Comparison of ENCODE assay signal across 23 cellular contexts in genomic region chr15:100502651-100503050, GRCh38. TPM values are rescaled to one million over a fixed set of nuclear protein-coding genes. Genes with fewer than 3 reads are reported as not detected.
DNase-seq lines count a peak whose midpoint lies in the region; ATAC-seq, FAIRE-seq and TF ChIP-seq lines count a peak whose summit lies in the region.
"Had no signal": no experiment of that assay in that cellular context is flagged by ENCODE, and none has a peak within 500 bp of the region (broad histone marks: within the 10 kb centered on the region; RNA-seq: fewer than 3 reads in every experiment).

No MANE protein-coding gene starts in this region.

- FAIRE-seq in pancreas (lab: Jason Lieb, UNC) = no peak
- FAIRE-seq: A204.1, D721Med, GM12878 had no signal

- no peak overlapping the region for H3K27ac ChIP-seq in mammary epithelial cell (ENCODE audit: insufficient read depth, low read depth, low read length)
- no peak overlapping the region for H3K27ac ChIP-seq in breast epithelium
- H3K27ac ChIP-seq in pancreas = no peak overlapping the region
- H3K27ac ChIP-seq in mesenchymal stem cell (ENCODE audit: low read length, poor library complexity, severe bottlenecking) = no peak overlapping the region
- H3K27ac ChIP-seq: 22Rv1, BLaER1, C4-2B had no signal

- no peak overlapping the region for H2AK5ac ChIP-seq in mesenchymal stem cell (ENCODE audit: low read length, severe bottlenecking)

- H3K27me3 ChIP-seq in mammary epithelial cell (ENCODE audit: insufficient read depth, low read length) = no peaks in the 10 kb centered on the region
- H3K27me3 ChIP-seq in breast epithelium = no peaks in the 10 kb centered on the region
- no peaks in the 10 kb centered on the region for H3K27me3 ChIP-seq in pancreas
- H3K27me3 ChIP-seq in mesenchymal stem cell (ENCODE audit: control insufficient read depth in 1 of 2, insufficient read depth in 1 of 2, low read length in 2 of 2) = no peaks in the 10 kb centered on the region
- H3K27me3 ChIP-seq: BLaER1 had no signal

- DNase-seq in mammary epithelial cell = peak; percentile 34
- DNase-seq in breast epithelium (ENCODE audit: low spot score in 2 of 2) = no peak
- peak in 2 of 6 donors; percentile 9 to 22 for DNase-seq in pancreas
- DNase-seq in mesenchymal stem cell = no peak
- DNase-seq: CD4-positive, CD25-positive, alpha-beta regulatory T cell; CD8-positive, alpha-beta memory T cell; DMS 273 treated with DMSO at 0.1 percent for 48 hours; DMS79; EL; GDM1; H9 had no signal

- CTCF ChIA-PET in mammary epithelial cell (lab: Charles Lee; ENCODE audit: low non-redundant PET) = no interaction called here

- no peaks in the 10 kb centered on the region for H4K20me1 ChIP-seq in mammary epithelial cell (ENCODE audit: insufficient read depth, low read length)
- H4K20me1 ChIP-seq: BLaER1 had no signal

- no peaks in the 10 kb centered on the region for H3K79me1 ChIP-seq in mesenchymal stem cell (replicated peaks; ENCODE audit: low read length, poor library complexity, severe bottlenecking)

- H3K9ac ChIP-seq in mammary epithelial cell (ENCODE audit: insufficient read depth, low read length) (no peak overlapping the region), mesenchymal stem cell (ENCODE audit: low read length) (no peak overlapping the region)
- H3K9ac ChIP-seq: BLaER1 had no signal

- H3K36me3 ChIP-seq in mammary epithelial cell (ENCODE audit: insufficient read depth, low read length) (no peaks in the 10 kb centered on the region), breast epithelium (no peaks in the 10 kb centered on the region), pancreas (no peaks in the 10 kb centered on the region), mesenchymal stem cell (ENCODE audit: control insufficient read depth in 1 of 2, insufficient read depth in 2 of 2, low read depth in 1 of 2, low read length in 2 of 2) (no peaks in the 10 kb centered on the region)
- H3K36me3 ChIP-seq: BLaER1 had no signal

- H3K18ac ChIP-seq in mesenchymal stem cell (ENCODE audit: low read depth in 1 of 2, low read length in 2 of 2) = no peak overlapping the region

- in situ Hi-C loops in mammary epithelial cell (cut with MboI; ENCODE audit: low sequenced_read_pairs in 2 of 2) = no loop called here

- H3K4me3 ChIP-seq in mammary epithelial cell (replicated peaks in 1 of 3; ENCODE audit: insufficient read depth in 1 of 3, low read depth in 2 of 3, low read length in 3 of 3) (no peak overlapping the region), breast epithelium (no peak overlapping the region), pancreas (no peak overlapping the region), mesenchymal stem cell (ENCODE audit: insufficient read depth in 1 of 2, low read depth in 1 of 2, low read length in 2 of 2) (no peak overlapping the region)
- H3K4me3 ChIP-seq: BLaER1, GM12878, GM23338 had no signal

- H3K23ac ChIP-seq in mesenchymal stem cell (ENCODE audit: low read length in 2 of 2) = no peak overlapping the region

- ATAC-seq in esophagus mucosa (peak; percentile 28), pancreas (peak in 3 of 4 donors; percentile 27 to 59 (median 55)), HG03439 (IDR thresholded peaks at IDR 0.05; ENCODE audit: unreplicated experiment) (no peak)
- ATAC-seq: GM12878, GM23338, HCT116 had no signal

- H2BK5ac ChIP-seq in mesenchymal stem cell (ENCODE audit: low read depth, low read length, poor library complexity, severe bottlenecking) = no peak overlapping the region

- no TSS peak for BruUV-seq in mammary epithelial cell (replicated peaks; lab: Mats Ljungman, UMichigan)

- H3K14ac ChIP-seq in mesenchymal stem cell (ENCODE audit: low read length in 2 of 2) = no peak overlapping the region

- TF ChIP-seq CTCF in mammary epithelial cell (conservative IDR thresholded peaks at IDR 0.05 in 1 of 2, IDR thresholded peaks at IDR 0.05 in 1 of 2; ENCODE audit: extremely low read depth in 1 of 2, insufficient read depth in 1 of 2, low read depth in 1 of 2, low read length in 2 of 2) = no peak
- no peak for TF ChIP-seq CTCF in breast epithelium (IDR thresholded peaks at IDR 0.05)
- TF ChIP-seq CTCF in pancreas (IDR thresholded peaks at IDR 0.05) = no peak

- H2AFZ ChIP-seq in mammary epithelial cell (ENCODE audit: low read depth, low read length) = no peak overlapping the region
- no peak overlapping the region for H2AFZ ChIP-seq in mesenchymal stem cell (ENCODE audit: low read depth, low read length)
- H2AFZ ChIP-seq: GM23338 had no signal

- H3K79me2 ChIP-seq in mammary epithelial cell (ENCODE audit: insufficient read depth, low read length) = no peaks in the 10 kb centered on the region

- H3K4me1 ChIP-seq in mammary epithelial cell (ENCODE audit: insufficient read depth, low read length) (no peaks in the 10 kb centered on the region), breast epithelium (no peaks in the 10 kb centered on the region), pancreas (no peaks in the 10 kb centered on the region), mesenchymal stem cell (ENCODE audit: control insufficient read depth, insufficient read depth, low read depth, low read length) (no peaks in the 10 kb centered on the region)
- H3K4me1 ChIP-seq: BLaER1 had no signal

- dilution Hi-C loops in mammary epithelial cell (cut with HindIII; ENCODE audit: low sequenced_read_pairs) = no loop called here

- no peak overlapping the region for H2BK15ac ChIP-seq in mesenchymal stem cell (ENCODE audit: low read depth, poor library complexity, severe bottlenecking)

- no peak overlapping the region for H3K4ac ChIP-seq in mesenchymal stem cell (ENCODE audit: low read depth in 1 of 2, low read length in 2 of 2)

- H3K9me3 ChIP-seq in mammary epithelial cell (replicated peaks; ENCODE audit: insufficient read depth, low read length) (no peaks in the 10 kb centered on the region), breast epithelium (no peaks in the 10 kb centered on the region), pancreas (no peaks in the 10 kb centered on the region), mesenchymal stem cell (ENCODE audit: control insufficient read depth, low read length) (no peaks in the 10 kb centered on the region)
- H3K9me3 ChIP-seq: BLaER1 had no signal

- H3K4me2 ChIP-seq in mammary epithelial cell (ENCODE audit: insufficient read depth, low read depth, low read length) = no peak overlapping the region
- no peak overlapping the region for H3K4me2 ChIP-seq in mesenchymal stem cell (ENCODE audit: low read length, poor library complexity, severe bottlenecking)
- H3K4me2 ChIP-seq: BLaER1, GM23338 had no signal

- 4% methylated on average over 3 of the region's 3 CpGs for WGBS in mammary epithelial cell (ENCODE audit: low coverage, missing lambda C conversion rate)
- 26 to 36% methylated on average over 3 of the region's 3 CpGs for WGBS in pancreas, 2 donors
- 43% methylated on average over 3 of the region's 3 CpGs for WGBS in mesenchymal stem cell

- no peak overlapping the region for H2BK120ac ChIP-seq in mesenchymal stem cell (ENCODE audit: low read depth, low read length)

- intact Hi-C loops in mammary epithelial cell (cut with micrococcal nuclease) = no loop called here
- intact Hi-C loops in breast epithelium (cut with DNase I; ENCODE audit: low total_unique reads) = no loop called here
- intact Hi-C loops in pancreas (cut with DNase I) = no loop called here

- H4K8ac ChIP-seq in mesenchymal stem cell (ENCODE audit: low read length) = no peak overlapping the region

- no peak for TF ChIP-seq POLR2A in breast epithelium (IDR thresholded peaks at IDR 0.05)

- no peak overlapping the region for H4K91ac ChIP-seq in mesenchymal stem cell (ENCODE audit: low read length)

- H2BK12ac ChIP-seq in mesenchymal stem cell (ENCODE audit: low read length in 2 of 2) = no peak overlapping the region

RNA-seq across cellular contexts. Expression of gene CERS3, which starts 26.1 kb away (rescaled TPM):
- total RNA-seq in mammary epithelial cell (10 to 100 TPM in 1 of 2 donors, under 1 TPM in 1; 0.59 to 10.2 TPM), breast epithelium (1 to 10 TPM in 1 of 3 donors, under 1 TPM in 1, not detected in 1; under 0.01 to 3.7 TPM), esophagus mucosa (120 TPM), pancreas (under 1 TPM in 1 of 6 donors, not detected in 5; 0.19 TPM)
- polyA plus RNA-seq in mammary epithelial cell (0.08 TPM), pancreas (under 1 TPM in 1 of 2 donors, not detected in 1; 0.07 TPM)
- polyA minus RNA-seq in mammary epithelial cell = not detected
- polyA plus RNA-seq in mesenchymal stem cell (2013, experiment 1 of 2) = not detected
- polyA plus RNA-seq in mesenchymal stem cell (2013, experiment 2 of 2) = not detected
- total RNA-seq: GM12878, H4 had no signal
- polyA plus RNA-seq: AG04450; CD8-positive, alpha-beta memory T cell; GM12878 had no signal

Comparison
In these comparisons a context has a peak if more than half of its experiments do, and no peak if none do; other contexts are left out.
1. RNA of gene CERS3, which starts 26.1 kb away (total RNA-seq): 120 TPM in esophagus mucosa (single experiment); 0.59 to 10.2 TPM in mammary epithelial cell, 0.19 TPM in pancreas and under 0.01 to 3.7 TPM in breast epithelium; every median in the first group is over 10 times any median in the second.